ENCODE assay signal across 18 cellular contexts in the genomic region with DNA sequence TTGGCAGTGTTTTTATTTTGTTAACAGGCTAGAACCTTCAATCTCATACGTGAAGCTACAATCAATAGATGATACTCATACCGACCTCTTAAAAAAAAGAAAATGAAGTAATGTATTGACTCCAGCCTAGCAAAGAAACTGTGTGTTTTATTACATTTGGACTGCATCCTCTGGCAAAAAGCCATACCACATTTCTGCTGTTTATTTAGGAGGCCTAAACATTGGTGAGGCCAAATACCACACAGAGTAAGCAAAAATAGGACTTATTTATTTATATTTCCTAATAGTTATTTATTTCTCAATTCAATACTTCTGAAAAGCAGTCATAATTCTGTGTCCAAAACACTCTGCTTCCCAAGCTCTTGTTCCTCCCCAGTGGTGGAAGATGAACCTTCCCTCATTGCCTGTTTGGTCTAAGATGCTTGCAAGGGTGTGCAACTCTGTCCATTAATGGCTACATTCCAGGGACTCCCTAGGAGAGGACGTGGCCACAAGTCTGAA.
DNase-seq lines count a peak whose midpoint lies in the region; TF ChIP-seq lines count a peak whose summit lies in the region.
"Had no signal": no experiment of that assay in that cellular context is flagged by ENCODE, and none has a peak within 500 bp of the region (broad histone marks: within the 10 kb centered on the region; RNA-seq: fewer than 3 reads in every experiment).

No MANE protein-coding gene starts in this region.

- peak; percentile 16 for TF ChIP-seq CTCF in osteocyte (IDR thresholded peaks at IDR 0.05)

- peak overlapping the region; percentile 65 for H3K27ac Mint-ChIP-seq in osteocyte (ENCODE audit: unreplicated experiment)
- H3K27ac Mint-ChIP-seq: activated naive CD4-positive, alpha-beta T cell treated with anti-CD3 and anti-CD28 coated beads for 36 hours had no signal

- DNase-seq in EL: peak; percentile 31
- DNase-seq in adipocyte (ENCODE audit: low read depth): peak; percentile 51
- DNase-seq in fibroblast of gingiva (ENCODE audit: low read depth): peak; percentile 100
- no peak for DNase-seq in osteocyte (ENCODE audit: extremely low spot score, unreplicated experiment)
- no peak for DNase-seq in NCI-H524 treated with DMSO at 0.1 percent for 48 hours (lab: John Stamatoyannopoulos, UW)
- no peak for DNase-seq in activated naive CD4-positive, alpha-beta T cell (lab: John Stamatoyannopoulos, UW)
- DNase-seq in HEK293T (ENCODE audit: extremely low spot score): no peak
- DNase-seq in iPS-NIHi7 (ENCODE audit: extremely low spot score): no peak
- DNase-seq: activated CD4-positive, alpha-beta T cell treated with anti-CD3 and anti-CD28 coated beads, Interleukin-2, amount 10 ng/mL, durations not matched to agents 24 days and 14 days; activated naive CD4-positive, alpha-beta T cell treated with anti-CD3 and anti-CD28 coated beads for 36 hours; effector CD4-positive, alpha-beta T cell; NCI-H2081 treated with DMSO at 0.1 percent for 48 hours; occipital lobe; OCI-M1; stimulated activated CD4-positive, alpha-beta T cell treated with anti-CD3 and anti-CD28 coated beads, Interleukin-4, amount 100 ng/mL, for 1 hour; substantia nigra had no signal

- peaks cover 43% of the 10 kb centered on the region for H3K4me1 ChIP-seq in adipocyte (ENCODE audit: control insufficient read depth, insufficient read depth, low read length)
- H3K4me1 ChIP-seq: gastroesophageal sphincter had no signal

- H3K27me3 Mint-ChIP-seq in osteocyte (ENCODE audit: unreplicated experiment): no peaks in the 10 kb centered on the region
- H3K27me3 Mint-ChIP-seq: activated CD4-positive, alpha-beta T cell treated with anti-CD3 and anti-CD28 coated beads, Interleukin-2, amount 10 ng/mL, durations not matched to agents 24 days and 14 days had no signal

- CTCF ChIA-PET in HEK293T (lab: Yijun Ruan, JAX): no interaction called here

- H3K27me3 ChIP-seq in adipocyte (replicated peaks; ENCODE audit: control insufficient read depth, insufficient read depth, low read length): no peaks in the 10 kb centered on the region
- H3K27me3 ChIP-seq: cardiac muscle cell, gastroesophageal sphincter had no signal

- no peak overlapping the region for H3K4me3 Mint-ChIP-seq in osteocyte (ENCODE audit: unreplicated experiment)
- H3K4me3 Mint-ChIP-seq: activated CD4-positive, alpha-beta T cell treated with anti-CD3 and anti-CD28 coated beads, Interleukin-2, amount 10 ng/mL, durations not matched to agents 24 days and 14 days; activated naive CD4-positive, alpha-beta T cell treated with anti-CD3 and anti-CD28 coated beads for 36 hours had no signal

- no peaks in the 10 kb centered on the region for H3K9me3 ChIP-seq in adipocyte (ENCODE audit: control insufficient read depth, low read length)
- H3K9me3 ChIP-seq: gastroesophageal sphincter had no signal

- H3K9ac ChIP-seq in adipocyte (ENCODE audit: low read length): no peak overlapping the region

- peaks cover 4% of the 10 kb centered on the region for H3K36me3 Mint-ChIP-seq in osteocyte (ENCODE audit: unreplicated experiment)

- no peaks in the 10 kb centered on the region for H3K36me3 ChIP-seq in adipocyte (ENCODE audit: control insufficient read depth, insufficient read depth, low read length, severe bottlenecking)
- H3K36me3 ChIP-seq: cardiac muscle cell, gastroesophageal sphincter had no signal

- H3K4me1 Mint-ChIP-seq in osteocyte (ENCODE audit: unreplicated experiment): peaks cover 17% of the 10 kb centered on the region

- H3K4me3 ChIP-seq in adipocyte (ENCODE audit: low read length): no peak overlapping the region
- H3K4me3 ChIP-seq: cardiac muscle cell, gastroesophageal sphincter had no signal

- peaks cover 5% of the 10 kb centered on the region for H3K9me3 Mint-ChIP-seq in osteocyte (ENCODE audit: unreplicated experiment)
- H3K9me3 Mint-ChIP-seq: activated naive CD4-positive, alpha-beta T cell treated with anti-CD3 and anti-CD28 coated beads for 36 hours had no signal

- POLR2A ChIA-PET in HEK293T (lab: Yijun Ruan, JAX): no interaction called here

TF ChIP-seq in HEK293T, 16 proteins besides CTCF, POLR2A, EP300 and RAD21:
- TF ChIP-seq BHLHE40 (IDR thresholded peaks at IDR 0.05; ENCODE audit: borderline replicate concordance): no peak
- no peak for TF ChIP-seq CTBP1 (IDR thresholded peaks at IDR 0.05; ENCODE audit: borderline replicate concordance)
- no peak for TF ChIP-seq FOXK2 (IDR thresholded peaks at IDR 0.05)
- no peak for TF ChIP-seq FOXA1 (IDR thresholded peaks at IDR 0.05)
- no peak for TF ChIP-seq HDGF (IDR thresholded peaks at IDR 0.05; ENCODE audit: borderline replicate concordance)
- TF ChIP-seq ARNT (IDR thresholded peaks at IDR 0.05): no peak
TF ChIP-seq in HEK293T: peak in this region for 0.

Comparison
In these comparisons a context has a peak if more than half of its experiments do, and no peak if none do; other contexts are left out.
1. DNase-seq: peak in EL (single experiment), adipocyte (single experiment) and fibroblast of gingiva (single experiment); none in osteocyte (single experiment), NCI-H524 treated with DMSO at 0.1 percent for 48 hours (single experiment), activated naive CD4-positive, alpha-beta T cell (0 of 4), HEK293T (single experiment) and iPS-NIHi7 (single experiment).